Comparison of ENCODE assay signal across 27 cellular contexts in genomic region chr6:67694127-67694526, GRCh38.
DNase-seq lines count a peak whose midpoint lies in the region; ATAC-seq, FAIRE-seq and TF ChIP-seq lines count a peak whose summit lies in the region.
"Had no signal": no experiment of that assay in that cellular context is flagged by ENCODE, and none has a peak within 500 bp of the region (broad histone marks: within the 10 kb centered on the region; RNA-seq: fewer than 3 reads in every experiment).

No MANE protein-coding gene starts in this region.

- H3K4ac ChIP-seq in H1 (replicated peaks; ENCODE audit: insufficient read length, low read depth, low read length), result no peak overlapping the region

- no peak overlapping the region for H2BK15ac ChIP-seq in H1 (ENCODE audit: low read length)

- H3K27me3 ChIP-seq in RWPE2 (ENCODE audit: insufficient read depth, poor library complexity, severe bottlenecking) (no peaks in the 10 kb centered on the region), H1 (replicated peaks in 1 of 4; ENCODE audit: control insufficient read depth in 3 of 4, extremely low read depth in 1 of 4, insufficient read depth in 3 of 4, low read length in 3 of 4) (no peaks in the 10 kb centered on the region)
- H3K27me3 ChIP-seq: heart left ventricle, pancreas, Peyer's patch, SJSA1, suprapubic skin, uterus had no signal

- no peak for TF ChIP-seq EP300 in H1 (IDR thresholded peaks at IDR 0.05; ENCODE audit: borderline replicate concordance in 1 of 2, low read depth in 2 of 2, low read length in 2 of 2)

- peak; percentile 27; a peak in 2 of 4 replicates for TF ChIP-seq RAD21 in H1 (IDR thresholded peaks at IDR 0.05 in 1 of 2, conservative IDR thresholded peaks at IDR 0.05 in 1 of 2; ENCODE audit: low read depth in 2 of 2, low read length in 2 of 2)

- TF ChIP-seq CTCF in 22Rv1 (IDR thresholded peaks at IDR 0.05) (peak; percentile 42), RWPE2 (IDR thresholded peaks at IDR 0.05; ENCODE audit: poor library complexity, severe bottlenecking) (peak; percentile 38), H1 (IDR thresholded peaks at IDR 0.05; ENCODE audit: control extremely low read depth in 1 of 3, insufficient read depth in 1 of 3, low read depth in 1 of 3, low read length in 3 of 3) (peak in 1 of 3 experiments; percentile 20; a peak in 2 of 4 replicates), lower leg skin (IDR thresholded peaks at IDR 0.05) (no peak)

- no peak overlapping the region for H2BK5ac ChIP-seq in H1 (ENCODE audit: low read depth, low read length)

- H4K8ac ChIP-seq in H1 (ENCODE audit: extremely low read depth, insufficient read depth, low read length), result no peak overlapping the region

- H2BK120ac ChIP-seq in H1 (replicated peaks; ENCODE audit: low read depth, low read length), result no peak overlapping the region

- no peak overlapping the region for H3K9ac ChIP-seq in H1 (replicated peaks in 1 of 4; ENCODE audit: extremely low read depth in 1 of 4, low read depth in 3 of 4, low read length in 3 of 4)

- no peaks in the 10 kb centered on the region for H3K23me2 ChIP-seq in H1 (ENCODE audit: low read depth, low read length)

- no peak for ATAC-seq in RWPE2 (ENCODE audit: low read depth)
- no peak for ATAC-seq in activated CD4-positive, CD25-positive, alpha-beta regulatory T cell treated with anti-CD3 and anti-CD28 coated beads, Interleukin-2, amount 50 U/mL, for 24 hours
- ATAC-seq: heart left ventricle; naive thymus-derived CD8-positive, alpha-beta T cell; pancreas; stimulated activated effector memory CD8-positive, alpha-beta T cell treated with anti-CD3 and anti-CD28 coated beads, Interleukin-12 subunit alpha, Interleukin-12 subunit beta, amount 100 ng/mL, for 72 hours had no signal

- no peaks in the 10 kb centered on the region for H3K79me1 ChIP-seq in H1 (ENCODE audit: low read depth, low read length)

- H3K27ac ChIP-seq in 22Rv1, result no peak overlapping the region
- no peak overlapping the region for H3K27ac ChIP-seq in RWPE2 (ENCODE audit: poor library complexity, severe bottlenecking)
- no peak overlapping the region for H3K27ac ChIP-seq in H1 (ENCODE audit: low read depth, low read length)
- H3K27ac ChIP-seq: heart left ventricle, pancreas, Peyer's patch, SJSA1, suprapubic skin, uterus had no signal

- FAIRE-seq in H1 (lab: Jason Lieb, UNC), result no peak
- FAIRE-seq: H54 had no signal

- no peak overlapping the region for H4K91ac ChIP-seq in H1 (replicated peaks; ENCODE audit: insufficient read length, low read length)

- H2AK5ac ChIP-seq in H1 (ENCODE audit: low read depth, low read length), result no peak overlapping the region

- CTCF ChIA-PET in H1 (lab: Charles Lee; ENCODE audit: partially characterized antibody), result interaction anchor here (1.6 to 2.1 kb wide), 2 partner anchors 19 to 532 kb away, joined by 5 to 6 read pairs; no protein-coding TSS in a partner anchor

- H3K18ac ChIP-seq in H1 (ENCODE audit: extremely low read depth, low read length), result no peak overlapping the region

- H3K9me3 ChIP-seq in RWPE2 (ENCODE audit: severe bottlenecking) (no peaks in the 10 kb centered on the region), H1 (ENCODE audit: insufficient read depth in 2 of 2, low read depth in 1 of 2, low read length in 1 of 2) (no peaks in the 10 kb centered on the region)
- H3K9me3 ChIP-seq: heart left ventricle, pancreas, Peyer's patch, SJSA1, suprapubic skin had no signal

- no peak overlapping the region for H3K23ac ChIP-seq in H1 (ENCODE audit: insufficient read length)

- no peaks in the 10 kb centered on the region for H3K36me3 ChIP-seq in RWPE2 (ENCODE audit: low read depth)
- H3K36me3 ChIP-seq in H1 (ENCODE audit: control insufficient read depth in 2 of 4, insufficient read depth in 4 of 4, low read length in 3 of 4), result no peaks in the 10 kb centered on the region
- H3K36me3 ChIP-seq: heart left ventricle, pancreas, Peyer's patch, SJSA1, suprapubic skin had no signal

- H4K5ac ChIP-seq in H1 (ENCODE audit: insufficient read length, low read depth, low read length), result no peak overlapping the region

- H3K4me3 ChIP-seq in RWPE2 (ENCODE audit: severe bottlenecking), result no peak overlapping the region
- no peak overlapping the region for H3K4me3 ChIP-seq in H1 (ENCODE audit: extremely low read depth in 1 of 4, insufficient read depth in 2 of 4, low read depth in 3 of 4, low read length in 4 of 4)
- no peak overlapping the region for H3K4me3 ChIP-seq in lower leg skin (ENCODE audit: low read depth, poor library complexity, severe bottlenecking)
- H3K4me3 ChIP-seq: heart left ventricle, pancreas, Peyer's patch, SJSA1, suprapubic skin, uterus had no signal

- no peaks in the 10 kb centered on the region for H3K79me2 ChIP-seq in H1 (ENCODE audit: control insufficient read depth in 1 of 2, insufficient read depth in 2 of 2, low read length in 2 of 2)

- H3K56ac ChIP-seq in H1 (replicated peaks; ENCODE audit: insufficient read length, low read depth, low read length), result no peak overlapping the region

- no peak overlapping the region for H2BK20ac ChIP-seq in H1 (ENCODE audit: low read length)

- intact Hi-C loops in lower leg skin (cut with DNase I; ENCODE audit: low total_unique reads), result no loop called here

- H3K4me1 ChIP-seq in RWPE2 (ENCODE audit: insufficient read depth, poor library complexity, severe bottlenecking) (no peaks in the 10 kb centered on the region), H1 (replicated peaks in 1 of 4; ENCODE audit: control insufficient read depth in 3 of 4, insufficient read depth in 4 of 4, low read length in 3 of 4) (no peaks in the 10 kb centered on the region)
- H3K4me1 ChIP-seq: heart left ventricle, pancreas, Peyer's patch, SJSA1, suprapubic skin, uterus had no signal

- no peak overlapping the region for H2AFZ ChIP-seq in H1 (ENCODE audit: low read length)

- no peak for TF ChIP-seq POLR2A in H1 (IDR thresholded peaks at IDR 0.05; ENCODE audit: control extremely low read depth in 1 of 2, low read depth in 2 of 2, low read length in 2 of 2)
- no peak for TF ChIP-seq POLR2A in lower leg skin (IDR thresholded peaks at IDR 0.05)

- DNase-seq in HT-29 (ENCODE audit: low spot score), result peak; percentile 13
- DNase-seq in RWPE2 (ENCODE audit: low spot score), result no peak
- DNase-seq in H1 (ENCODE audit: low read depth in 1 of 2, low spot score in 2 of 2), result no peak
- DNase-seq in pons (ENCODE audit: low spot score), result no peak
- DNase-seq in NCI-H2029 treated with DMSO at 0.1 percent for 48 hours (lab: John Stamatoyannopoulos, UW), result no peak
- DNase-seq in lower leg skin (ENCODE audit: low spot score in 2 of 2), result no peak
- DNase-seq: activated B cell treated with CpG ODN at 0.5 μM for 24 hours; activated CD4-positive, alpha-beta memory T cell treated with anti-CD3 and anti-CD28 coated beads, Interleukin-2, amount 10 ng/mL, durations not matched to agents 7 days and 5 days; activated naive CD4-positive, alpha-beta T cell; activated T-cell treated with anti-CD3 and anti-CD28 coated beads for 4 hours; amniotic stem cell; dermis blood vessel endothelial cell; heart left ventricle; IMR-90; naive thymus-derived CD8-positive, alpha-beta T cell; NCI-H1694 treated with DMSO at 0.1 percent for 48 hours; NCI-H774; pancreas; Peyer's patch; T-helper 2 cell; uterus had no signal

- no peak overlapping the region for H3K4me2 ChIP-seq in H1 (ENCODE audit: insufficient read depth in 1 of 2, low read depth in 2 of 2, low read length in 2 of 2)

- no peaks in the 10 kb centered on the region for H4K20me1 ChIP-seq in H1 (replicated peaks in 1 of 2; ENCODE audit: control insufficient read depth in 1 of 2, insufficient read depth in 2 of 2, low read length in 2 of 2)

- no peak overlapping the region for H2BK12ac ChIP-seq in H1 (ENCODE audit: low read depth, low read length)

- POLR2A ChIA-PET in H1 (lab: Charles Lee; ENCODE audit: partially characterized antibody), result no interaction called here

- no peak overlapping the region for H3K14ac ChIP-seq in H1 (ENCODE audit: insufficient read length)

- WGBS in H1 (ENCODE audit: extremely low coverage in 1 of 2, insufficient coverage in 1 of 2, insufficient read length in 1 of 2, insufficient replicate concordance in 2 of 2, low coverage in 1 of 2, low lambda C conversion rate in 2 of 2, missing lambda C conversion rate in 1 of 2), 2 experiments, result 89% methylated on average over 4 of the region's 4 CpGs; no CpG with 5 or more reads in 1 of the 2 experiments
- WGBS in lower leg skin, 2 donors, result 77 to 80% methylated on average over 4 of the region's 4 CpGs

TF ChIP-seq in H1, 55 proteins besides CTCF, POLR2A, EP300 and RAD21 (continues in another document):
- TF ChIP-seq CHD1 (IDR thresholded peaks at IDR 0.05; ENCODE audit: low read depth, low read length), result no peak
- TF ChIP-seq BRCA1 (IDR thresholded peaks at IDR 0.05; ENCODE audit: low read depth, low read length), result no peak
- no peak for TF ChIP-seq SP1 (IDR thresholded peaks at IDR 0.05; ENCODE audit: low read depth, low read length)
- no peak for TF ChIP-seq MAX (IDR thresholded peaks at IDR 0.05)
- TF ChIP-seq KDM1A (IDR thresholded peaks at IDR 0.05; ENCODE audit: borderline replicate concordance, low read length), result no peak
- TF ChIP-seq TBP (IDR thresholded peaks at IDR 0.05; ENCODE audit: low read depth, low read length), result no peak
- TF ChIP-seq CTBP2 (IDR thresholded peaks at IDR 0.05; ENCODE audit: borderline replicate concordance, insufficient read depth, insufficient read length, low read length), result no peak
- TF ChIP-seq ATF3 (IDR thresholded peaks at IDR 0.05; ENCODE audit: insufficient read depth, low read depth, low read length), result no peak
- TF ChIP-seq RNF2 (IDR thresholded peaks at IDR 0.05; ENCODE audit: borderline replicate concordance, low read depth, low read length, missing control alignments, poor library complexity, severe bottlenecking), result no peak

Comparison
In these comparisons a context has a peak if more than half of its experiments do, and no peak if none do; other contexts are left out.
1. CTCF ChIP-seq: peak in 22Rv1 (single experiment) and RWPE2 (single experiment); none in lower leg skin (0 of 3).